ENCODE assay signal across 8 cellular contexts in the genomic region with DNA sequence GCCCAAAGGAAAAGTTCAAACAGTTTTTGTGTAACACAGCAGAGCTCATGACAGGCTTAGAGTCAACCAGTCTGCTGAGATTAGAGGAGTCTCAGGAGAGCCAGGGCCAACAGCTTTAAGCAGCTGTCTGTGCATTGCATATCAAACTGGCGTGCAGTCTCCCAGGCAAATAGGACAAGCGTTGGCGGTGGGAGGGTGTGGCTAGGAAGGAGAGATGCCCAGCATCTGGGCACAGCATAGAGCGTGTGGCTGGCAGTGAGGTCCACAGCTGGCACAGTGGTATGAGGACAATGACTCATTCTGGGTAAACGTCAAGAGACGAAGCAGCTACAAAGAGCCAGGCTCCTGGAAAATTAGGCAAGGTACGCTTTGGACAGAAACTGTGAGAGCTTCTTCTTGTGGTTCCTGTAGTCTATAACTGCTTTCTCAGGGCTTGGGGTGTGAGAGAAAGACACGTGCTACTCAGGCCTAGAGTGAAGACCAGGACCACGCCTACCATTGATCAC. TPM values are rescaled to one million over a fixed set of nuclear protein-coding genes. Genes with fewer than 3 reads are reported as not detected.
DNase-seq lines count a peak whose midpoint lies in the region; ATAC-seq and TF ChIP-seq lines count a peak whose summit lies in the region.

No MANE protein-coding gene starts in this region.

- H3K27ac Mint-ChIP-seq in activated naive CD4-positive, alpha-beta T cell treated with anti-CD3 and anti-CD28 coated beads for 36 hours: peak overlapping the region; percentile 78
- H3K27ac Mint-ChIP-seq in activated T-cell treated with anti-CD3 and anti-CD28 coated beads, Interleukin-2, amount 50 U/mL, for 72 hours: peak overlapping the region; percentile 84

- no peak overlapping the region for H3K4me3 Mint-ChIP-seq in activated naive CD4-positive, alpha-beta T cell treated with anti-CD3 and anti-CD28 coated beads for 36 hours
- peak overlapping the region; percentile 4 to 11 for H3K4me3 Mint-ChIP-seq in activated T-cell treated with anti-CD3 and anti-CD28 coated beads, Interleukin-2, amount 50 U/mL, for 72 hours

- ATAC-seq in activated T-cell treated with anti-CD3 and anti-CD28 coated beads, Interleukin-2, amount 50 U/mL, for 72 hours (replicated peaks in 1 of 2): peak; percentile 71 to 82
- ATAC-seq in left cardiac atrium (peak; percentile 54 to 77), HG03520 (IDR thresholded peaks at IDR 0.05; ENCODE audit: unreplicated experiment) (no peak), omental fat pad (ENCODE audit: low FRiP score) (no peak)

- CTCF ChIA-PET in activated naive CD4-positive, alpha-beta T cell treated with anti-CD3 and anti-CD28 coated beads for 36 hours (lab: Charles Lee): interaction anchor here (0.6 to 6.5 kb wide), 7 partner anchors 13 to 25 kb away, joined by 3 to 34 read pairs (median 3); a partner anchor contains a TSS

- peaks cover 5% of the 10 kb centered on the region for H3K9me3 Mint-ChIP-seq in activated naive CD4-positive, alpha-beta T cell treated with anti-CD3 and anti-CD28 coated beads for 36 hours
- peaks cover 0 to 1% of the 10 kb centered on the region in 2 donors for H3K9me3 Mint-ChIP-seq in activated T-cell treated with anti-CD3 and anti-CD28 coated beads, Interleukin-2, amount 50 U/mL, for 72 hours

- peaks cover 51% of the 10 kb centered on the region for H3K4me1 Mint-ChIP-seq in activated naive CD4-positive, alpha-beta T cell treated with anti-CD3 and anti-CD28 coated beads for 36 hours (ENCODE audit: low read depth)
- H3K4me1 Mint-ChIP-seq in activated T-cell treated with anti-CD3 and anti-CD28 coated beads, Interleukin-2, amount 50 U/mL, for 72 hours (ENCODE audit: low read depth): peaks cover 51% of the 10 kb centered on the region

- H3K27me3 Mint-ChIP-seq in activated naive CD4-positive, alpha-beta T cell treated with anti-CD3 and anti-CD28 coated beads for 36 hours (ENCODE audit: low read depth): no peaks in the 10 kb centered on the region
- H3K27me3 Mint-ChIP-seq in activated T-cell treated with anti-CD3 and anti-CD28 coated beads, Interleukin-2, amount 50 U/mL, for 72 hours (ENCODE audit: low read depth): no peaks in the 10 kb centered on the region

- no peak for TF ChIP-seq CTCF in omental fat pad (IDR thresholded peaks at IDR 0.05)

- peak; percentile 17 for DNase-seq in activated naive CD4-positive, alpha-beta T cell treated with anti-CD3 and anti-CD28 coated beads for 36 hours
- no peak for DNase-seq in activated naive CD4-positive, alpha-beta T cell (lab: John Stamatoyannopoulos, UW)
- no peak for DNase-seq in activated T-cell treated with anti-CD3 and anti-CD28 coated beads, Interleukin-2, amount 50 U/mL, for 72 hours
- DNase-seq in left cardiac atrium (peak; percentile 66), omental fat pad (ENCODE audit: low spot score) (no peak), CD1c-positive myeloid dendritic cell (ENCODE audit: extremely low spot score) (no peak), SIG-M5 (lab: John Stamatoyannopoulos, UW) (no peak)

- intact Hi-C loops in activated naive CD4-positive, alpha-beta T cell treated with anti-CD3 and anti-CD28 coated beads for 36 hours (cut with micrococcal nuclease): no loop called here
- intact Hi-C loops in left cardiac atrium (cut with DNase I): no loop called here

- peaks cover 73% of the 10 kb centered on the region for H3K36me3 Mint-ChIP-seq in activated naive CD4-positive, alpha-beta T cell treated with anti-CD3 and anti-CD28 coated beads for 36 hours (ENCODE audit: low read depth)
- peaks cover 36 to 71% of the 10 kb centered on the region in 2 donors for H3K36me3 Mint-ChIP-seq in activated T-cell treated with anti-CD3 and anti-CD28 coated beads, Interleukin-2, amount 50 U/mL, for 72 hours (ENCODE audit: insufficient read depth in 2 of 2)

RNA-seq across cellular contexts. Expression of a gene that starts 14.8 kb away (rescaled TPM):
- total RNA-seq in activated naive CD4-positive, alpha-beta T cell treated with anti-CD3 and anti-CD28 coated beads for 36 hours: 100 to 1,000 TPM; 167 TPM
- total RNA-seq in activated T-cell treated with anti-CD3 and anti-CD28 coated beads, Interleukin-2, amount 50 U/mL, for 72 hours: 100 to 1,000 TPM; 164 to 190 TPM
- total RNA-seq in left cardiac atrium (1 to 10 TPM; 1.6 to 2.6 TPM), omental fat pad (1 to 10 TPM; 4.1 to 9.6 (median 6.5) TPM)

RNA-seq across cellular contexts. Expression of a gene that starts 58.6 kb away (rescaled TPM):
- total RNA-seq in activated naive CD4-positive, alpha-beta T cell treated with anti-CD3 and anti-CD28 coated beads for 36 hours: 1 to 10 TPM; 2.7 to 2.8 TPM
- 10 to 100 TPM; 15.2 to 18.0 TPM for total RNA-seq in activated T-cell treated with anti-CD3 and anti-CD28 coated beads, Interleukin-2, amount 50 U/mL, for 72 hours
- total RNA-seq in left cardiac atrium (1 to 10 TPM; 2.7 to 3.9 TPM), omental fat pad (10 to 100 TPM in 2 of 4 donors, 1 to 10 TPM in 2; 4.8 to 17.8 (median 10.4) TPM)

Comparison
In these comparisons a context has a peak if more than half of its experiments do, and no peak if none do; other contexts are left out.
1. DNase-seq: peak in activated naive CD4-positive, alpha-beta T cell treated with anti-CD3 and anti-CD28 coated beads for 36 hours (single experiment) and left cardiac atrium (single experiment); none in activated naive CD4-positive, alpha-beta T cell (0 of 4), activated T-cell treated with anti-CD3 and anti-CD28 coated beads, Interleukin-2, amount 50 U/mL, for 72 hours (0 of 2), omental fat pad (single experiment), CD1c-positive myeloid dendritic cell (single experiment) and SIG-M5 (single experiment).
2. ATAC-seq: peak in activated T-cell treated with anti-CD3 and anti-CD28 coated beads, Interleukin-2, amount 50 U/mL, for 72 hours (2 of 2) and left cardiac atrium (2 of 2); none in HG03520 (single experiment) and omental fat pad (single experiment).
3. RNA of a gene that starts 14.8 kb away (total RNA-seq): 164 to 190 TPM in activated T-cell treated with anti-CD3 and anti-CD28 coated beads, Interleukin-2, amount 50 U/mL, for 72 hours and 167 TPM in activated naive CD4-positive, alpha-beta T cell treated with anti-CD3 and anti-CD28 coated beads for 36 hours; 4.1 to 9.6 TPM in omental fat pad and 1.6 to 2.6 TPM in left cardiac atrium; every median in the first group is over 10 times any median in the second.